10 cellular contexts compared by ENCODE assay signal in the genomic region with DNA sequence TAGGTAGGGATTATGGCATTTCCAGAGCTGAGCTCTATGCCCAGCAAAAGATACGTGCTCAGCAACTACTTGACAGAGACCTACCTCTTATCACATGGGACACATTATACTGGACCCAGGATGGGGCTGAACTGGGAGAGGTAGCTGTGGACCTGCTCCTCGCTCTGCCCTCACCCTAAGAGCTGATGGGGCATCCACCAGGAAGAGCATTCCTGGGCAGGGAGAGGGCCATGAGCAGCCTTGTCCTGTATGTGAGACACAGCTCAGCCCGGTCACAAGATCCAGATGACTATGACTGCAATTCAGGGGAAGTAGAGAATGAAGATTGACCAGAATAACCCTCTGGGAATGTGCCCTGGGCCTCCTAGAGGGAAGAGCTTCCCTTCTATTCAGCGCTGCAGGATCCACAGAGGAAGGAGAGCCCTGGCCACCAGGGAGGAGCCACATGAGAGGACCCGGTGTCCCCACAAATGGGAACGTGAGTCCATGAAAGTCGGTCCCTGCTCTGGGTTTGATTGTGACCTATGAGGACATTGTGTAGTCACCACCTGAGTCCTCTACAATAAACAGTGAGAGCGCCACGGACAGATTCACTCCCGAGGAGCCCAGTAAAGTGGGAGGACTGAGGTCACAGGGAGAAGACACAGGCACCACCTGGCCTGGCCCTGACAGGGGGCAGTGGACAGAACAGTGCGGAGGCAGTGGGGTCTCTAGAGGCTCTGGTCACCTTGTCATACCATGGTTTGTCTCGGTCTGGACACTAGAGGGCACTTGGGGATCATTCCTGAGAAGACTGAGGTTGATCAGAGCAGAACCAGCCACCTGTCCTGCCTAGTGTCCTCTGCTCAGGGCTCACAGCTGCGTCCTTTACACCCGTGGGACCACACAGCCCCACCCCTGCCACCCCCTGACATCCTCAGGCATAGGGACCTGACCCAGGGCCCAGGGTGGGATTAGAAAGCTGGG.
DNase-seq lines count a peak whose midpoint lies in the region; ATAC-seq and TF ChIP-seq lines count a peak whose summit lies in the region.
"Had no signal": no experiment of that assay in that cellular context is flagged by ENCODE, and none has a peak within 500 bp of the region (broad histone marks: within the 10 kb centered on the region; RNA-seq: fewer than 3 reads in every experiment).

No MANE protein-coding gene starts in this region.

- no peak overlapping the region for H3K4me3 ChIP-seq in heart left ventricle

- peaks cover 0 to 32% (median 7%) of the 10 kb centered on the region in 9 donors for H3K27me3 ChIP-seq in heart left ventricle

- intact Hi-C loops in heart left ventricle (cut with DNase I): no loop called here

- peak in 8 of 12 donors; percentile 8 to 49 (median 28) for TF ChIP-seq CTCF in heart left ventricle (IDR thresholded peaks at IDR 0.05)

- DNase-seq in ELF-1 (ENCODE audit: low read depth, low spot score): peak; percentile 40
- DNase-seq in HK-2 (ENCODE audit: unreplicated experiment): peak; percentile 31
- peak; percentile 7 for DNase-seq in SKM-1 (lab: John Stamatoyannopoulos, UW; ENCODE audit: unreplicated experiment)
- DNase-seq in heart left ventricle: peak in 1 of 5 donors; percentile 24
- DNase-seq in stimulated activated naive CD8-positive, alpha-beta T cell treated with anti-CD3 and anti-CD28 coated beads, Interleukin-15, Interleukin-2, amounts not matched to agents 100 U/mL and 50 U/mL, for 24 hours: peak; percentile 20
- DNase-seq in naive thymus-derived CD8-positive, alpha-beta T cell: no peak
- DNase-seq in activated CD4-positive, alpha-beta T cell treated with anti-CD3 and anti-CD28 coated beads for 1 hour: no peak
- DNase-seq: left cardiac atrium, T-cell had no signal

- no peaks in the 10 kb centered on the region for H3K36me3 ChIP-seq in heart left ventricle

- peaks cover 0 to 3% (median 0%) of the 10 kb centered on the region in 3 donors for H3K36me3 Mint-ChIP-seq in naive thymus-derived CD8-positive, alpha-beta T cell
- H3K36me3 Mint-ChIP-seq: T-cell had no signal

- peaks cover 0 to 5% (median 0%) of the 10 kb centered on the region in 12 donors for H3K4me1 ChIP-seq in heart left ventricle

- POLR2A ChIA-PET in naive thymus-derived CD8-positive, alpha-beta T cell (lab: Charles Lee): no interaction called here

- H3K9me3 ChIP-seq in heart left ventricle: peaks cover 0 to 16% (median 0%) of the 10 kb centered on the region in 12 donors

- peak in 3 of 4 donors; percentile 57 to 72 (median 66) for ATAC-seq in heart left ventricle
- ATAC-seq in stimulated activated naive CD8-positive, alpha-beta T cell treated with anti-CD3 and anti-CD28 coated beads, Interleukin-15, Interleukin-2, amounts not matched to agents 100 U/mL and 50 U/mL, for 24 hours: no peak
- no peak for ATAC-seq in naive thymus-derived CD8-positive, alpha-beta T cell
- ATAC-seq in HG03139 (IDR thresholded peaks at IDR 0.05; ENCODE audit: unreplicated experiment): no peak

- peaks cover 0 to 20% (median 6%) of the 10 kb centered on the region in 4 donors for H3K4me1 Mint-ChIP-seq in naive thymus-derived CD8-positive, alpha-beta T cell

- WGBS in heart left ventricle, 4 donors: 40 to 46% (median 42%) methylated on average over 10 to 14 of the region's 14 CpGs

- H3K27ac Mint-ChIP-seq in naive thymus-derived CD8-positive, alpha-beta T cell: no peak overlapping the region

- TF ChIP-seq POLR2A in heart left ventricle (IDR thresholded peaks at IDR 0.05): no peak

- peaks cover 11 to 43% (median 22%) of the 10 kb centered on the region in 5 donors for H3K27me3 Mint-ChIP-seq in naive thymus-derived CD8-positive, alpha-beta T cell

- no peak overlapping the region for H3K4me3 Mint-ChIP-seq in naive thymus-derived CD8-positive, alpha-beta T cell
- H3K4me3 Mint-ChIP-seq: T-cell had no signal

- no peaks in the 10 kb centered on the region for H3K9me3 Mint-ChIP-seq in naive thymus-derived CD8-positive, alpha-beta T cell
- H3K9me3 Mint-ChIP-seq: T-cell had no signal

- H3K27ac ChIP-seq in heart left ventricle: no peak overlapping the region

Comparison
In these comparisons a context has a peak if more than half of its experiments do, and no peak if none do; other contexts are left out.
1. DNase-seq: peak in ELF-1 (single experiment), HK-2 (single experiment), SKM-1 (single experiment) and stimulated activated naive CD8-positive, alpha-beta T cell treated with anti-CD3 and anti-CD28 coated beads, Interleukin-15, Interleukin-2, amounts not matched to agents 100 U/mL and 50 U/mL, for 24 hours (single experiment); none in naive thymus-derived CD8-positive, alpha-beta T cell (0 of 10) and activated CD4-positive, alpha-beta T cell treated with anti-CD3 and anti-CD28 coated beads for 1 hour (single experiment).
2. ATAC-seq: peak in heart left ventricle (3 of 4); none in stimulated activated naive CD8-positive, alpha-beta T cell treated with anti-CD3 and anti-CD28 coated beads, Interleukin-15, Interleukin-2, amounts not matched to agents 100 U/mL and 50 U/mL, for 24 hours (single experiment), naive thymus-derived CD8-positive, alpha-beta T cell (0 of 2) and HG03139 (single experiment).